In the genomic region with DNA sequence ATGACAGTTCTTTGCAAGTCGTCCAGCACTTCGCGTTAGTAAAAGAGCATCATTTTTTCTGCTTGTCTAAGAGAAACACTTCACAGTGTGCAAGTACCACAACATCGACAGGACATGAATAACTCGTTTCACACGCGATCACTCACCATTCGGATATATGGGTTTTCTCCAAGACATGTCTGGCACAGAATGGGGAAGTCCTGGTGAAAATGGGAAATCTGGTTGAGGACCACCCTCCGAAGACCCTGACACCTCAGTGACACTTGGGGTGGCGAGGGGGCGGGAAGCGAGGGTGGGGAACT, we compare ENCODE assay signal across 8 cellular contexts.
DNase-seq lines count a peak whose midpoint lies in the region; ATAC-seq lines count a peak whose summit lies in the region.

No MANE protein-coding gene starts in this region.

- H3K9me3 ChIP-seq in HUES48 (ENCODE audit: control insufficient read depth, insufficient read depth, low read length) (no peaks in the 10 kb centered on the region), endocrine pancreas (ENCODE audit: control insufficient read depth, low read length) (no peaks in the 10 kb centered on the region)

- H3K27me3 ChIP-seq in HUES48 (ENCODE audit: control insufficient read depth, insufficient read depth, low read length) = no peaks in the 10 kb centered on the region
- no peaks in the 10 kb centered on the region for H3K27me3 ChIP-seq in endocrine pancreas (ENCODE audit: control insufficient read depth, insufficient read depth, low read length)
- no peaks in the 10 kb centered on the region for H3K27me3 ChIP-seq in rectal smooth muscle tissue (ENCODE audit: control insufficient read depth, insufficient read depth, low read length)

- H3K36me3 ChIP-seq in HUES48 (ENCODE audit: control insufficient read depth, insufficient read depth, low read length) = peaks cover 45% of the 10 kb centered on the region
- no peaks in the 10 kb centered on the region for H3K36me3 ChIP-seq in endocrine pancreas (ENCODE audit: control insufficient read depth, insufficient read depth, low read length)
- H3K36me3 ChIP-seq in rectal smooth muscle tissue (ENCODE audit: control insufficient read depth, insufficient read depth, low read length) = peaks cover 23% of the 10 kb centered on the region

- H3K4me1 ChIP-seq in HUES48 (ENCODE audit: control insufficient read depth, insufficient read depth, low read length) (peaks cover 6% of the 10 kb centered on the region), endocrine pancreas (ENCODE audit: control insufficient read depth, insufficient read depth, low read length) (peaks cover 15% of the 10 kb centered on the region), rectal smooth muscle tissue (ENCODE audit: control insufficient read depth, insufficient read depth, low read length) (peaks cover 9% of the 10 kb centered on the region)

- no peak for DNase-seq in activated CD8-positive, alpha-beta memory T cell treated with anti-CD3 and anti-CD28 coated beads for 24 hours
- no peak for DNase-seq in stimulated activated CD4-positive, alpha-beta T cell treated with anti-CD3 and anti-CD28 coated beads, Interleukin-4, amount 100 ng/mL, for 24 hours
- no peak for DNase-seq in Ammon's horn (ENCODE audit: low spot score)

- ATAC-seq in GM18858 (IDR thresholded peaks at IDR 0.05; ENCODE audit: unreplicated experiment) (peak; percentile 7), GM21526 (IDR thresholded peaks at IDR 0.05; ENCODE audit: low FRiP score, unreplicated experiment) (no peak)

- H3K4me3 ChIP-seq in HUES48 (ENCODE audit: low read depth, low read length) (peak overlapping the region; percentile 99), endocrine pancreas (ENCODE audit: control insufficient read depth, insufficient read depth, low read length) (peak overlapping the region; percentile 99), rectal smooth muscle tissue (ENCODE audit: low read length) (peak overlapping the region; percentile 97)

- peak overlapping the region; percentile 97; the same call in 1 of the 2 replicates for H3K9ac ChIP-seq in HUES48 (ENCODE audit: low read depth, low read length)
- H3K9ac ChIP-seq in endocrine pancreas (ENCODE audit: control insufficient read depth, insufficient read depth, low read length) = peak overlapping the region; percentile 44
- peak overlapping the region; percentile 95 for H3K9ac ChIP-seq in rectal smooth muscle tissue (ENCODE audit: low read length)

- H3K27ac ChIP-seq in HUES48 (ENCODE audit: low read depth, low read length) (peak overlapping the region; percentile 98), rectal smooth muscle tissue (ENCODE audit: low read depth, low read length) (peak overlapping the region; percentile 95)

Comparison
In these comparisons a context has a peak if more than half of its experiments do, and no peak if none do; other contexts are left out.
1. H3K9ac ChIP-seq: peak in every context shown above with its lines; median percentile 97 in HUES48; 95 in rectal smooth muscle tissue; 44 in endocrine pancreas.